ENCODE assay signal across 26 cellular contexts in the genomic region with DNA sequence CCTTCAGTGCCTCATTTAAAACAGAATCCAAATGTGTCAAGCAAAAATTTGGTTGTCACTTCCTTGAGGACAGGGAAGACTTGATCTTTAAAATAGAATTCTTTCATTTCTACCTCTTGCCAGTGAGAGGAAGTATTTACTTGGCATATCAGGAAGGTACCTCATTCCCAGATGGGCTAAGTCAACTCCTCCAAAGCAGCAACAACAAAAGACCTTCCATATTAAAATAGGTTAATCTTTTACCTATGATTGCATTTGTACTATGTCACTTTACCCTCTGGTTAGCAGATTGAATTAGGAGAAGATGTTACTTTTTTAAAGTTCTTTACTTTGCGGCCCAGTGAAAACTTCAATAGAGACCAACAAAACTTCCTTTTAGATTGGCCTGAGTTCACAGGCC.
"Had no signal": no experiment of that assay in that cellular context is flagged by ENCODE, and none has a peak within 500 bp of the region (broad histone marks: within the 10 kb centered on the region; RNA-seq: fewer than 3 reads in every experiment).

No MANE protein-coding gene starts in this region.

- H3K36me3 Mint-ChIP-seq: memory B cell; naive thymus-derived CD8-positive, alpha-beta T cell; stimulated activated memory B cell treated with anti-CD40 and anti-IgM and Interleukin-4, amounts not matched to agents 10 μg/mL and 1 μg/mL and 100 μg/mL, for 72 hours had no signal

- H3K27ac Mint-ChIP-seq: memory B cell; naive thymus-derived CD8-positive, alpha-beta T cell; nephron progenitor cell; stimulated activated memory B cell treated with anti-CD40 and anti-IgM and Interleukin-4, amounts not matched to agents 10 μg/mL and 1 μg/mL and 100 μg/mL, for 72 hours; stimulated activated naive CD8-positive, alpha-beta T cell treated with anti-CD3 and anti-CD28 coated beads, Interleukin-15, amount 100 ng/mL, for 72 hours had no signal

- H3K9me3 Mint-ChIP-seq: nephron progenitor cell; stimulated activated naive CD8-positive, alpha-beta T cell treated with anti-CD3 and anti-CD28 coated beads, Interleukin-15, amount 100 ng/mL, for 72 hours had no signal

- H3K4me1 ChIP-seq: heart right ventricle, left ventricle myocardium inferior, pancreas, prostate gland, right atrium auricular region, spleen, tibial nerve, upper lobe of left lung, vagina had no signal

- H3K36me3 ChIP-seq: heart right ventricle, left ventricle myocardium inferior, pancreas, prostate gland, right atrium auricular region, spleen, tibial nerve, upper lobe of left lung, vagina had no signal

- FAIRE-seq: keratinocyte, pancreas had no signal

- H3K27me3 ChIP-seq: heart right ventricle, pancreas, right atrium auricular region, spleen, tibial nerve, upper lobe of left lung, vagina had no signal

- H3K4me1 Mint-ChIP-seq: memory B cell; naive thymus-derived CD8-positive, alpha-beta T cell; nephron progenitor cell; stimulated activated memory B cell treated with anti-CD40 and anti-IgM and Interleukin-4, amounts not matched to agents 10 μg/mL and 1 μg/mL and 100 μg/mL, for 72 hours; stimulated activated naive CD8-positive, alpha-beta T cell treated with anti-CD3 and anti-CD28 coated beads, Interleukin-15, amount 100 ng/mL, for 72 hours had no signal

- ATAC-seq: heart right ventricle; naive thymus-derived CD8-positive, alpha-beta T cell; pancreas; sciatic nerve; stimulated activated memory B cell treated with anti-CD40 and anti-IgM and Interleukin-4, amounts not matched to agents 10 μg/mL and 1 μg/mL and 100 μg/mL, for 72 hours; stimulated activated naive CD8-positive, alpha-beta T cell treated with anti-CD3 and anti-CD28 coated beads, Interleukin-15, amount 100 ng/mL, for 72 hours had no signal

- H3K9me3 ChIP-seq: heart right ventricle, left ventricle myocardium inferior, pancreas, prostate gland, right atrium auricular region, spleen, tibial nerve, upper lobe of left lung, vagina had no signal

- DNase-seq: heart right ventricle; hippocampal formation; kidney glomerular epithelial cell; left ventricle myocardium inferior; midbrain; naive thymus-derived CD8-positive, alpha-beta T cell; nephron progenitor cell; nucleus accumbens; pancreas; posterior cingulate gyrus; spleen; stimulated activated CD4-positive, alpha-beta T cell treated with anti-CD3 and anti-CD28 coated beads, Interleukin-4, amount 100 ng/mL, for 4 hours; stimulated activated CD8-positive, alpha-beta memory T cell treated with anti-CD3 and anti-CD28 coated beads, Interleukin-4, amount 100 ng/mL, for 48 hours; stimulated activated naive CD4-positive, alpha-beta T cell treated with Interleukin-2 at 50 U/mL for 16 hours; stimulated activated naive CD8-positive, alpha-beta T cell treated with anti-CD3 and anti-CD28 coated beads, Interleukin-15, amount 100 ng/mL, for 72 hours; substantia nigra; upper lobe of left lung had no signal

- H3K27me3 Mint-ChIP-seq: memory B cell; naive thymus-derived CD8-positive, alpha-beta T cell; stimulated activated memory B cell treated with anti-CD40 and anti-IgM and Interleukin-4, amounts not matched to agents 10 μg/mL and 1 μg/mL and 100 μg/mL, for 72 hours; stimulated activated naive CD8-positive, alpha-beta T cell treated with anti-CD3 and anti-CD28 coated beads, Interleukin-15, amount 100 ng/mL, for 72 hours had no signal

- H3K4me3 Mint-ChIP-seq: memory B cell; naive thymus-derived CD8-positive, alpha-beta T cell; nephron progenitor cell; stimulated activated memory B cell treated with anti-CD40 and anti-IgM and Interleukin-4, amounts not matched to agents 10 μg/mL and 1 μg/mL and 100 μg/mL, for 72 hours; stimulated activated naive CD8-positive, alpha-beta T cell treated with anti-CD3 and anti-CD28 coated beads, Interleukin-15, amount 100 ng/mL, for 72 hours had no signal

- H3K27ac ChIP-seq: heart right ventricle, left ventricle myocardium inferior, pancreas, prostate gland, right atrium auricular region, skin epidermis, spleen, tibial nerve, upper lobe of left lung, vagina had no signal

- H3K4me3 ChIP-seq: heart right ventricle, left ventricle myocardium inferior, pancreas, prostate gland, right atrium auricular region, skin epidermis, spleen, tibial nerve, upper lobe of left lung, vagina had no signal
